ENCODE assay signal across 10 cellular contexts in the genomic region with DNA sequence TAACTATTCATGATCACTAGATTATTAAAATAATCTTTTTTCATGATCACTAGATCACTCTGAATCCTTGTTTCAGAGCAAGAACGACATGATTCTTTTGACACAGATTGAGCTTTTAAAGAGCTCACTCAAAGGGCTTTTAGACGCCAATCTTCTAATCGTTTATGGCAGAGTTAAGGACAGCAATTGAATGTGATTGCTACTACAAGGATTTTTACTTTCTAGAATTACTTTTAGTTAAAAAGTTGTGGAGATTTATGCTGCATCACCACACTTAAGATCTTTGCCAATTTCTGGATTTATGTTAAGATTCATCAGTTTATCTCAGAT. TPM values are rescaled to one million over a fixed set of nuclear protein-coding genes. Genes with fewer than 3 reads are reported as not detected.
DNase-seq lines count a peak whose midpoint lies in the region; ATAC-seq and TF ChIP-seq lines count a peak whose summit lies in the region.
"Had no signal": no experiment of that assay in that cellular context is flagged by ENCODE, and none has a peak within 500 bp of the region (broad histone marks: within the 10 kb centered on the region; RNA-seq: fewer than 3 reads in every experiment).

No MANE protein-coding gene starts in this region.

- peaks cover 50% of the 10 kb centered on the region for H3K4me1 Mint-ChIP-seq in stimulated activated naive CD8-positive, alpha-beta T cell treated with anti-CD3 and anti-CD28 coated beads, Interleukin-15, Interleukin-2, amounts not matched to agents 100 ng/mL and 50 ng/mL, for 24 hours (ENCODE audit: low read depth)

- DNase-seq in stimulated activated naive CD8-positive, alpha-beta T cell treated with anti-CD3 and anti-CD28 coated beads, Interleukin-15, Interleukin-2, amounts not matched to agents 100 U/mL and 50 U/mL, for 24 hours, result no peak
- DNase-seq in foreskin keratinocyte, result no peak
- DNase-seq in T1000 (lab: John Stamatoyannopoulos, UW), result no peak
- no peak for DNase-seq in NCI-H1092 treated with DMSO at 0.1 percent for 48 hours (lab: John Stamatoyannopoulos, UW)
- no peak for DNase-seq in NCI-H345 (lab: John Stamatoyannopoulos, UW)
- DNase-seq: hypothalamus, NCI-H2029 treated with DMSO at 0.1 percent for 48 hours had no signal

- H3K4me3 Mint-ChIP-seq in stimulated activated naive CD8-positive, alpha-beta T cell treated with anti-CD3 and anti-CD28 coated beads, Interleukin-15, Interleukin-2, amounts not matched to agents 100 ng/mL and 50 ng/mL, for 24 hours, result peak overlapping the region; percentile 100

- no peaks in the 10 kb centered on the region for H3K27me3 ChIP-seq in foreskin keratinocyte

- no peaks in the 10 kb centered on the region for H3K27me3 Mint-ChIP-seq in stimulated activated naive CD8-positive, alpha-beta T cell treated with anti-CD3 and anti-CD28 coated beads, Interleukin-15, Interleukin-2, amounts not matched to agents 100 ng/mL and 50 ng/mL, for 24 hours

- H3K27ac ChIP-seq in VCaP (peak overlapping the region; percentile 96; the same call in 1 of the 2 replicates), foreskin keratinocyte (peak overlapping the region; percentile 92)

- peaks cover 19% of the 10 kb centered on the region for H3K4me1 ChIP-seq in foreskin keratinocyte

- peaks cover 69% of the 10 kb centered on the region for H3K36me3 Mint-ChIP-seq in stimulated activated naive CD8-positive, alpha-beta T cell treated with anti-CD3 and anti-CD28 coated beads, Interleukin-15, Interleukin-2, amounts not matched to agents 100 ng/mL and 50 ng/mL, for 24 hours (ENCODE audit: low read depth)

- no peaks in the 10 kb centered on the region for H3K9me3 Mint-ChIP-seq in stimulated activated naive CD8-positive, alpha-beta T cell treated with anti-CD3 and anti-CD28 coated beads, Interleukin-15, Interleukin-2, amounts not matched to agents 100 ng/mL and 50 ng/mL, for 24 hours

- no peak for TF ChIP-seq CTCF in VCaP (conservative IDR thresholded peaks at IDR 0.05)
- TF ChIP-seq CTCF in foreskin keratinocyte (conservative IDR thresholded peaks at IDR 0.05), result no peak

- no peak for ATAC-seq in stimulated activated naive CD8-positive, alpha-beta T cell treated with anti-CD3 and anti-CD28 coated beads, Interleukin-15, Interleukin-2, amounts not matched to agents 100 U/mL and 50 U/mL, for 24 hours
- no peak for ATAC-seq in foreskin keratinocyte
- ATAC-seq in HG02798 (IDR thresholded peaks at IDR 0.05; ENCODE audit: poor library complexity, unreplicated experiment), result no peak

- H3K27ac Mint-ChIP-seq in stimulated activated naive CD8-positive, alpha-beta T cell treated with anti-CD3 and anti-CD28 coated beads, Interleukin-15, Interleukin-2, amounts not matched to agents 100 ng/mL and 50 ng/mL, for 24 hours, result peak overlapping the region; percentile 100

RNA-seq across cellular contexts. Expression of a gene that starts 1.3 kb away (rescaled TPM):
- 71.1 and 72.8 TPM in 2 replicates for total RNA-seq in foreskin keratinocyte
- polyA plus RNA-seq in foreskin keratinocyte, result 67.0 and 73.0 TPM in 2 replicates

RNA-seq across cellular contexts. Expression of a gene that starts 2.7 kb away (rescaled TPM):
- 37.9 and 43.4 TPM in 2 replicates for total RNA-seq in foreskin keratinocyte
- 41.8 and 44.1 TPM in 2 replicates for polyA plus RNA-seq in foreskin keratinocyte

RNA-seq across cellular contexts. Expression of a gene that starts 57.6 kb away (rescaled TPM):
- total RNA-seq in foreskin keratinocyte, result 50.0 and 56.4 TPM in 2 replicates
- polyA plus RNA-seq in foreskin keratinocyte, result 27.0 and 29.2 TPM in 2 replicates
